ENCODE assay signal across 23 cellular contexts in the genomic region with DNA sequence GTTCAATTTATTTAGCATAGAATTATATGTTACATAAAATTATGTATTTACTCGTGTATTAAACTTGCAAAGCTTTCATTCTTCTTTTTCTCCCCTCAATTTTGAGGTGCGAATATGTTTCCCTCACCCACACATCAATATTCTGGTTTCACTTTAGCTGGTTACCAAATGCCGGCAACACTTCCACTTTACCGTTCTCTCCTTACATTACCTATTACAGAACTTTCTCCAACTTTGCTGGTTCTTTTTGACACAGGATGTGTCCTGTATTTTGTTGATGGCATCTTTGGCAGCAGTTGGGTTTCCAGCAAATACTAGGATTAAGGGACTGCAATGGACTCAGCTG.
DNase-seq lines count a peak whose midpoint lies in the region; ATAC-seq and FAIRE-seq lines count a peak whose summit lies in the region.
"Had no signal": no experiment of that assay in that cellular context is flagged by ENCODE, and none has a peak within 500 bp of the region (broad histone marks: within the 10 kb centered on the region; RNA-seq: fewer than 3 reads in every experiment).

No MANE protein-coding gene starts in this region.

- peaks cover 40% of the 10 kb centered on the region for H3K4me1 Mint-ChIP-seq in activated CD8-positive, alpha-beta memory T cell treated with anti-CD3 and anti-CD28 coated beads, Interleukin-2, amount 10 ng/mL, durations not matched to agents 7 days and 5 days
- H3K4me1 Mint-ChIP-seq in effector memory CD8-positive, alpha-beta T cell (ENCODE audit: low read depth in 2 of 2), result peaks cover 49 to 72% of the 10 kb centered on the region in 2 donors

- FAIRE-seq in frontal cortex (lab: Jason Lieb, UNC), result no peak
- FAIRE-seq: urothelium cell line had no signal

- no peaks in the 10 kb centered on the region for H3K9me3 Mint-ChIP-seq in activated CD8-positive, alpha-beta memory T cell treated with anti-CD3 and anti-CD28 coated beads, Interleukin-2, amount 10 ng/mL, durations not matched to agents 7 days and 5 days (ENCODE audit: low read depth)
- no peaks in the 10 kb centered on the region for H3K9me3 Mint-ChIP-seq in effector memory CD8-positive, alpha-beta T cell
- H3K9me3 Mint-ChIP-seq: IgD-negative memory B cell, mesothelial cell of epicardium had no signal

- H3K27ac ChIP-seq in substantia nigra (ENCODE audit: low read depth, low read length, poor library complexity, severe bottlenecking), result peak overlapping the region; percentile 49

- peaks cover 47% of the 10 kb centered on the region for H3K27me3 Mint-ChIP-seq in activated CD8-positive, alpha-beta memory T cell treated with anti-CD3 and anti-CD28 coated beads, Interleukin-2, amount 10 ng/mL, durations not matched to agents 7 days and 5 days
- no peaks in the 10 kb centered on the region for H3K27me3 Mint-ChIP-seq in effector memory CD8-positive, alpha-beta T cell

- H3K36me3 Mint-ChIP-seq in activated CD8-positive, alpha-beta memory T cell treated with anti-CD3 and anti-CD28 coated beads, Interleukin-2, amount 10 ng/mL, durations not matched to agents 7 days and 5 days, result peaks cover 6% of the 10 kb centered on the region
- H3K36me3 Mint-ChIP-seq in effector memory CD8-positive, alpha-beta T cell (ENCODE audit: insufficient read depth), result peaks cover 87% of the 10 kb centered on the region
- H3K36me3 Mint-ChIP-seq: IgD-negative memory B cell, mesothelial cell of epicardium had no signal

- peak overlapping the region; percentile 57 for H3K4me3 Mint-ChIP-seq in activated CD8-positive, alpha-beta memory T cell treated with anti-CD3 and anti-CD28 coated beads, Interleukin-2, amount 10 ng/mL, durations not matched to agents 7 days and 5 days
- peak overlapping the region; percentile 88 to 98 for H3K4me3 Mint-ChIP-seq in effector memory CD8-positive, alpha-beta T cell
- H3K4me3 Mint-ChIP-seq: endodermal cell, mesothelial cell of epicardium had no signal

- ATAC-seq in activated CD8-positive, alpha-beta memory T cell treated with anti-CD3 and anti-CD28 coated beads, Interleukin-2, amount 10 ng/mL, durations not matched to agents 7 days and 5 days, result no peak
- no peak for ATAC-seq in effector memory CD8-positive, alpha-beta T cell (replicated peaks)
- ATAC-seq in GM19395 (IDR thresholded peaks at IDR 0.05; ENCODE audit: unreplicated experiment), result no peak
- no peak for ATAC-seq in GM21529 (IDR thresholded peaks at IDR 0.05; ENCODE audit: unreplicated experiment)
- ATAC-seq: stimulated activated naive CD8-positive, alpha-beta T cell treated with anti-CD3 and anti-CD28 coated beads, Interleukin-15, Interleukin-2, amounts not matched to agents 100 U/mL and 50 U/mL, for 24 hours had no signal

- CTCF ChIA-PET in activated CD8-positive, alpha-beta memory T cell treated with anti-CD3 and anti-CD28 coated beads, Interleukin-2, amount 10 ng/mL, durations not matched to agents 7 days and 5 days (lab: Charles Lee), result interaction anchor here (1.1 kb wide), 1 partner anchor 20 kb away, joined by 3 read pairs; no protein-coding TSS in a partner anchor

- peak overlapping the region; percentile 66 for H3K27ac Mint-ChIP-seq in activated CD8-positive, alpha-beta memory T cell treated with anti-CD3 and anti-CD28 coated beads, Interleukin-2, amount 10 ng/mL, durations not matched to agents 7 days and 5 days
- peak overlapping the region; percentile 88 to 97 for H3K27ac Mint-ChIP-seq in effector memory CD8-positive, alpha-beta T cell
- H3K27ac Mint-ChIP-seq: endodermal cell, IgD-negative memory B cell, mesothelial cell of epicardium had no signal

- DNase-seq in activated CD8-positive, alpha-beta memory T cell treated with anti-CD3 and anti-CD28 coated beads, Interleukin-2, amount 10 ng/mL, durations not matched to agents 7 days and 5 days, result no peak
- no peak for DNase-seq in activated CD8-positive, alpha-beta memory T cell treated with anti-CD3 and anti-CD28 coated beads, Interleukin-2, amount 50 U/mL, for 4 hours
- DNase-seq in OCI-M1 (lab: John Stamatoyannopoulos, UW), result peak; percentile 69
- DNase-seq in effector memory CD8-positive, alpha-beta T cell, result no peak
- no peak for DNase-seq in substantia nigra (lab: John Stamatoyannopoulos, UW)
- no peak for DNase-seq in frontal cortex (ENCODE audit: low spot score in 2 of 2)
- DNase-seq: ACHN; activated effector memory CD4-positive, alpha-beta T cell treated with anti-CD3 and anti-CD28 coated beads, Interleukin-2, amount 50 U/mL, for 16 hours; amygdala; Caco-2; caudate nucleus; endodermal cell; hypothalamus; kidney glomerular epithelial cell; NCI-H2029 treated with DMSO at 0.1 percent for 48 hours; NCI-H510A; stimulated activated naive CD8-positive, alpha-beta T cell treated with anti-CD3 and anti-CD28 coated beads, Interleukin-15, Interleukin-2, amounts not matched to agents 100 U/mL and 50 U/mL, for 24 hours; T1000 had no signal
